ENCODE assay signal across 8 cellular contexts in the genomic region with DNA sequence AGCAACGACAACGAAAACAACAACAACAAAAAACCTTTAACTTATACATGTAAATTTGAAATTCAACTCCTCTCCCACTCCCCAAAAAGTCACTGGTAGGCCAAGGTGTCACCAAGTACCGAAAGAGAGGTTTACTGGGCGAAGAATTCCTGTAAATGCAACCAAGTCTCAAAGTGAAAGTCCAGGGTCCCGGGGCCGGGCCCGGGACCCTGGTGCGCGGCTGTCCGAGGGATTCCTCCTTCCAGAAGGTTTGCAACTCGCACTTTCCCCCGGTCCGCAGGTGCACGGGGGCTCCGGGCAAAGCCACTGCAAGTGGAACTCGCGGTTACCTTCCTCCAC. TPM values are rescaled to one million over a fixed set of nuclear protein-coding genes. Genes with fewer than 3 reads are reported as not detected.
DNase-seq lines count a peak whose midpoint lies in the region; ATAC-seq and TF ChIP-seq lines count a peak whose summit lies in the region.

No MANE protein-coding gene starts in this region.

- H3K79me1 ChIP-seq in mesendoderm (ENCODE audit: low read length), result peaks cover 18% of the 10 kb centered on the region

- 1 to 2% methylated on average over 17 of the region's 17 CpGs for WGBS in body of pancreas, 2 donors
- WGBS in mesendoderm (ENCODE audit: extremely low coverage, insufficient coverage, low lambda C conversion rate), result no CpG with 5 or more reads among the region's 17 CpGs

- no peak overlapping the region for H2AK5ac ChIP-seq in mesendoderm (ENCODE audit: low read length)

- no peak overlapping the region for H2BK5ac ChIP-seq in mesendoderm (ENCODE audit: low read length)

- no peak overlapping the region for H3K23ac ChIP-seq in mesendoderm (ENCODE audit: low read length)

- no peaks in the 10 kb centered on the region for H3K36me3 ChIP-seq in left ventricle myocardium inferior
- no peaks in the 10 kb centered on the region for H3K36me3 ChIP-seq in body of pancreas (replicated peaks in 1 of 2; ENCODE audit: insufficient read depth in 1 of 2, low read depth in 2 of 2)
- no peaks in the 10 kb centered on the region for H3K36me3 ChIP-seq in mesendoderm (ENCODE audit: control insufficient read depth, insufficient read depth, low read length)
- H3K36me3 ChIP-seq in vagina, result no peaks in the 10 kb centered on the region

- H3K56ac ChIP-seq in mesendoderm (ENCODE audit: low read length), result peak overlapping the region; percentile 97

- H3K4me1 ChIP-seq in left ventricle myocardium inferior, result peaks cover 69% of the 10 kb centered on the region
- H3K4me1 ChIP-seq in body of pancreas, result peaks cover 51% of the 10 kb centered on the region
- H3K4me1 ChIP-seq in mesendoderm (ENCODE audit: control insufficient read depth, low read depth, low read length), result peaks cover 12% of the 10 kb centered on the region
- H3K4me1 ChIP-seq in vagina, result peaks cover 56% of the 10 kb centered on the region

- peak overlapping the region; percentile 94 for H3K4me2 ChIP-seq in mesendoderm (ENCODE audit: low read length)

- peak overlapping the region; percentile 97 for H3K27ac ChIP-seq in left ventricle myocardium inferior (replicated peaks)
- peak overlapping the region; percentile 89 to 94 (median 92) for H3K27ac ChIP-seq in body of pancreas
- peak overlapping the region; percentile 94 for H3K27ac ChIP-seq in mesendoderm (ENCODE audit: low read depth, low read length)
- peak overlapping the region; percentile 99 for H3K27ac ChIP-seq in vagina

- peak overlapping the region; percentile 72 for H3K18ac ChIP-seq in mesendoderm (ENCODE audit: low read length)

- TF ChIP-seq CTCF in left ventricle myocardium inferior (IDR thresholded peaks at IDR 0.05; ENCODE audit: borderline replicate concordance) (no peak), body of pancreas (IDR thresholded peaks at IDR 0.05) (no peak), vagina (IDR thresholded peaks at IDR 0.05) (no peak)

- H2BK120ac ChIP-seq in mesendoderm (ENCODE audit: low read depth, low read length), result no peak overlapping the region

- H3K27me3 ChIP-seq in left ventricle myocardium inferior (ENCODE audit: low read depth) (no peaks in the 10 kb centered on the region), body of pancreas (no peaks in the 10 kb centered on the region), mesendoderm (ENCODE audit: insufficient read depth, low read length, poor library complexity) (no peaks in the 10 kb centered on the region), vagina (no peaks in the 10 kb centered on the region)

- intact Hi-C loops in left ventricle myocardium inferior (cut with micrococcal nuclease), result loop anchor here (10.0 kb wide), 2 partner anchors 91 to 121 kb away; no protein-coding TSS in a partner anchor
- intact Hi-C loops in Right ventricle myocardium superior (cut with DNase I), result loop anchor here (5.0 kb wide), 1 partner anchor 124 kb away; no protein-coding TSS in a partner anchor
- intact Hi-C loops in body of pancreas (cut with DNase I), result no loop called here
- intact Hi-C loops in vagina (cut with DNase I), result loop anchor here (5.0 to 10.0 kb wide), 2 partner anchors 91 to 124 kb away; no protein-coding TSS in a partner anchor

- TF ChIP-seq POLR2A in body of pancreas (IDR thresholded peaks at IDR 0.05), result no peak
- no peak for TF ChIP-seq POLR2A in vagina (IDR thresholded peaks at IDR 0.05)

- peaks cover 56% of the 10 kb centered on the region for H3K79me2 ChIP-seq in mesendoderm (ENCODE audit: control insufficient read depth, insufficient read depth, low read length)

- H3K9ac ChIP-seq in mesendoderm (ENCODE audit: low read length), result peak overlapping the region; percentile 95

- peak overlapping the region; percentile 25 for H3K4ac ChIP-seq in mesendoderm (ENCODE audit: low read depth, low read length)

- DNase-seq in left ventricle myocardium inferior (no peak), Right ventricle myocardium superior (no peak), body of pancreas (no peak), mesendoderm (no peak), vagina (ENCODE audit: extremely low spot score in 2 of 2) (no peak), NCI-H2227 treated with DMSO at 0.1 percent for 48 hours (lab: John Stamatoyannopoulos, UW) (no peak), NCI-H1436 (lab: John Stamatoyannopoulos, UW) (no peak)

- H2BK15ac ChIP-seq in mesendoderm (replicated peaks; ENCODE audit: low read depth), result no peak overlapping the region

- no peak overlapping the region for H4K5ac ChIP-seq in mesendoderm (ENCODE audit: low read length)

- peak overlapping the region; percentile 97 for H3K4me3 ChIP-seq in left ventricle myocardium inferior
- H3K4me3 ChIP-seq in body of pancreas, result peak overlapping the region; percentile 95
- H3K4me3 ChIP-seq in mesendoderm (ENCODE audit: low read length), result peak overlapping the region; percentile 58
- peak overlapping the region; percentile 59 to 82 for H3K4me3 ChIP-seq in vagina

- H3K9me3 ChIP-seq in left ventricle myocardium inferior (replicated peaks), result no peaks in the 10 kb centered on the region
- no peaks in the 10 kb centered on the region for H3K9me3 ChIP-seq in body of pancreas
- H3K9me3 ChIP-seq in vagina, result no peaks in the 10 kb centered on the region

- H4K8ac ChIP-seq in mesendoderm (ENCODE audit: low read depth, low read length), result no peak overlapping the region

- no peak for ATAC-seq in Right ventricle myocardium superior (ENCODE audit: poor library complexity)
- no peak for ATAC-seq in body of pancreas
- ATAC-seq in HG03521 (IDR thresholded peaks at IDR 0.05; ENCODE audit: unreplicated experiment), result no peak

RNA-seq across cellular contexts. Expression of a gene that starts 1.1 kb away (rescaled TPM):
- total RNA-seq in left ventricle myocardium inferior (66.2 TPM), Right ventricle myocardium superior (56.1 TPM), body of pancreas (10 to 100 TPM; 35.0 to 56.7 TPM), vagina (82.5 TPM)
- 143 TPM for polyA plus RNA-seq in mesendoderm (2013, experiment 1 of 2)
- 145 TPM for polyA plus RNA-seq in mesendoderm (2013, experiment 2 of 2)
